ENCODE assay signal across 35 cellular contexts in genomic region chr5:118681655-118682054, GRCh38.
"Had no signal": no experiment of that assay in that cellular context is flagged by ENCODE, and none has a peak within 500 bp of the region (broad histone marks: within the 10 kb centered on the region; RNA-seq: fewer than 3 reads in every experiment).

No MANE protein-coding gene starts in this region.

- DNase-seq: Karpas-422, Kasumi-1, KG1, MG63, MM.1S, MV-4-11, NCI-H1048, NCI-H1092, NCI-H1092 treated with DMSO at 0.1 percent for 48 hours, NCI-H1105, NCI-H1105 treated with DMSO at 0.1 percent for 48 hours, NCI-H1417, NCI-H1417 treated with DMSO at 0.1 percent for 48 hours, NCI-H1436, NCI-H1436 treated with DMSO at 0.1 percent for 48 hours, NCI-H146, NCI-H1694, NCI-H1694 treated with DMSO at 0.1 percent for 48 hours, NCI-H187, NCI-H187 treated with DMSO at 0.1 percent for 48 hours, NCI-H1930, NCI-H2029, NCI-H2029 treated with DMSO at 0.1 percent for 48 hours, NCI-H2081, NCI-H2081 treated with DMSO at 0.1 percent for 48 hours, NCI-H2107, NCI-H2171, NCI-H2171 treated with DMSO at 0.1 percent for 48 hours, NCI-H2227 treated with DMSO at 0.1 percent for 48 hours, NCI-H226, NCI-H345, NCI-H446, NCI-H446 treated with DMSO at 0.1 percent for 48 hours, NCI-H510A had no signal

- H3K9ac ChIP-seq: KMS-11 had no signal

- H3K27ac ChIP-seq: KMS-11 had no signal

- H3K36me3 ChIP-seq: MG63 had no signal

- H3K4me3 ChIP-seq: MG63 had no signal

- H3K4me2 ChIP-seq: KMS-11 had no signal

- H3K9me3 ChIP-seq: MG63 had no signal
